1 cellular context compared by ENCODE assay signal in genomic region chr11:68828155-68828931, GRCh38.
TF ChIP-seq lines count a peak whose summit lies in the region.

No MANE protein-coding gene starts in this region.

TF ChIP-seq in SK-N-SH, 30 proteins besides CTCF, POLR2A, EP300 and RAD21 (continued from another document):
- TF ChIP-seq PBX3 (IDR thresholded peaks at IDR 0.05) (no peak), TEAD4 (IDR thresholded peaks at IDR 0.05; ENCODE audit: borderline replicate concordance, insufficient read depth) (no peak), MXI1 (IDR thresholded peaks at IDR 0.05; ENCODE audit: low read depth, low read length) (peak; percentile 29; the same call in 1 of the 2 replicates)
- TF ChIP-seq, protein P1, sequence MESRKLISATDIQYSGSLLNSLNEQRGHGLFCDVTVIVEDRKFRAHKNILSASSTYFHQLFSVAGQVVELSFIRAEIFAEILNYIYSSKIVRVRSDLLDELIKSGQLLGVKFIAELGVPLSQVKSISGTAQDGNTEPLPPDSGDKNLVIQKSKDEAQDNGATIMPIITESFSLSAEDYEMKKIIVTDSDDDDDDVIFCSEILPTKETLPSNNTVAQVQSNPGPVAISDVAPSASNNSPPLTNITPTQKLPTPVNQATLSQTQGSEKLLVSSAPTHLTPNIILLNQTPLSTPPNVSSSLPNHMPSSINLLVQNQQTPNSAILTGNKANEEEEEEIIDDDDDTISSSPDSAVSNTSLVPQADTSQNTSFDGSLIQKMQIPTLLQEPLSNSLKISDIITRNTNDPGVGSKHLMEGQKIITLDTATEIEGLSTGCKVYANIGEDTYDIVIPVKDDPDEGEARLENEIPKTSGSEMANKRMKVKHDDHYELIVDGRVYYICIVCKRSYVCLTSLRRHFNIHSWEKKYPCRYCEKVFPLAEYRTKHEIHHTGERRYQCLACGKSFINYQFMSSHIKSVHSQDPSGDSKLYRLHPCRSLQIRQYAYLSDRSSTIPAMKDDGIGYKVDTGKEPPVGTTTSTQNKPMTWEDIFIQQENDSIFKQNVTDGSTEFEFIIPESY (IDR thresholded peaks at IDR 0.05; ENCODE audit: borderline replicate concordance, low read depth): no peak
